In genomic region chr13:61045197-61045596, GRCh38 we compare ENCODE assay signal across 9 cellular contexts.
"Had no signal": no experiment of that assay in that cellular context is flagged by ENCODE, and none has a peak within 500 bp of the region (broad histone marks: within the 10 kb centered on the region; RNA-seq: fewer than 3 reads in every experiment).

No MANE protein-coding gene starts in this region.

- H3K4me3 ChIP-seq: adrenal gland, skin epidermis had no signal

- H3K27me3 ChIP-seq: adrenal gland, neutrophil had no signal

- ATAC-seq: naive thymus-derived CD4-positive, alpha-beta T cell; stimulated activated naive B cell treated with anti-CD40 and anti-IgM and Interleukin-4, amounts not matched to agents 10 μg/mL and 1 μg/mL and 100 μg/mL, for 72 hours had no signal

- H3K36me3 ChIP-seq: adrenal gland, neutrophil had no signal

- H3K4me1 ChIP-seq: adrenal gland had no signal

- DNase-seq: activated naive CD4-positive, alpha-beta T cell treated with anti-CD3 and anti-CD28 coated beads, Interleukin-2, amount 50 U/mL, for 16 hours; activated T-cell treated with anti-CD3 and anti-CD28 coated beads, Interleukin-2, amount 50 U/mL, for 1 hour; adrenal gland; effector memory CD4-positive, alpha-beta T cell; naive thymus-derived CD4-positive, alpha-beta T cell; stimulated activated naive B cell treated with anti-CD40 and anti-IgM and Interleukin-4, amounts not matched to agents 10 μg/mL and 1 μg/mL and 100 μg/mL, for 72 hours; substantia nigra had no signal

- H3K27ac ChIP-seq: adrenal gland, neutrophil, skin epidermis had no signal

- H3K9me3 ChIP-seq: adrenal gland, neutrophil had no signal
